1 cellular context compared by ENCODE assay signal in the genomic region with DNA sequence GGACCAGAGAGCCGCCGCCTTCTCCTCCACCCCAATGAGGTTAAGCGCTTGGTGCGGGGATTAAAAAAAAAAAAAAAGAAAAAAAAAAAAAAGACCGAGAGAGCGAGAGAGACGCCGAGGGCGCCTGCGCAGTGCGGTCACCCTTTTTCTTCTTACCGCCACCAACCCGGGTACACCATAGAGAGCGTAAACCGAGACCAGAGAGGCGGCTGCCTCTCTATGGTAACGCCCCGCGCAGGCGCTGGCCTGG.
A peak's percentile ranks its signal among the peaks of the same experiment; 100 is the strongest.
TF ChIP-seq lines count a peak whose summit lies in the region.

A gene (minus strand): TSS at position 61 of the 250 bp plus-strand sequence. CDS start 43,567 bp downstream, outside the sequence.

TF ChIP-seq in HepG2, 621 proteins besides CTCF, POLR2A, EP300 and RAD21 (continued from another document):
- TF ChIP-seq ZNF124 (CRISPR knock-in tag; IDR thresholded peaks at IDR 0.05) (no peak), ZNF337 (CRISPR knock-in tag; IDR thresholded peaks at IDR 0.05; ENCODE audit: borderline replicate concordance, low read depth) (no peak), NFYC (CRISPR knock-in tag; IDR thresholded peaks at IDR 0.05) (no peak), ELF3 (CRISPR knock-in tag; IDR thresholded peaks at IDR 0.05) (no peak), BRCA1 (CRISPR knock-in tag; IDR thresholded peaks at IDR 0.05) (no peak), ZNF724P (CRISPR knock-in tag; IDR thresholded peaks at IDR 0.05; ENCODE audit: borderline replicate concordance) (no peak; the same call in 1 of the 2 replicates), NFIC (IDR thresholded peaks at IDR 0.05; ENCODE audit: low read length) (no peak), HHEX (CRISPR knock-in tag; IDR thresholded peaks at IDR 0.05) (0 out of 2 replicates have a peak, but pooled peaks have one; percentile 13), KMT2A (CRISPR knock-in tag; IDR thresholded peaks at IDR 0.05) (no peak), ZNF160 (CRISPR knock-in tag; IDR thresholded peaks at IDR 0.05) (no peak), CBX5 (CRISPR knock-in tag; IDR thresholded peaks at IDR 0.05; ENCODE audit: borderline replicate concordance) (no peak), ZNF431 (CRISPR knock-in tag; IDR thresholded peaks at IDR 0.05; ENCODE audit: borderline replicate concordance, low read depth) (no peak), MEIS1 (CRISPR knock-in tag; IDR thresholded peaks at IDR 0.05; ENCODE audit: borderline replicate concordance) (no peak), ZNF775 (CRISPR knock-in tag; IDR thresholded peaks at IDR 0.05; ENCODE audit: borderline replicate concordance) (no peak), ZNF577 (CRISPR knock-in tag; IDR thresholded peaks at IDR 0.05; ENCODE audit: borderline replicate concordance, low read depth) (no peak), SALL2 (CRISPR knock-in tag; IDR thresholded peaks at IDR 0.05) (no peak), ARID2 (CRISPR knock-in tag; IDR thresholded peaks at IDR 0.05; ENCODE audit: borderline replicate concordance) (no peak), SAP130 (CRISPR knock-in tag; IDR thresholded peaks at IDR 0.05; ENCODE audit: low read depth) (no peak), NCOA5 (CRISPR knock-in tag; IDR thresholded peaks at IDR 0.05) (no peak), HNF4G (IDR thresholded peaks at IDR 0.05; ENCODE audit: borderline replicate concordance, low read depth, low read length) (no peak), HNF4G (CRISPR knock-in tag; IDR thresholded peaks at IDR 0.05; ENCODE audit: borderline replicate concordance, low read depth) (no peak), IKZF1 (IDR thresholded peaks at IDR 0.05) (no peak), ZNF446 (CRISPR knock-in tag; IDR thresholded peaks at IDR 0.05) (no peak), TRIM24 (CRISPR knock-in tag; IDR thresholded peaks at IDR 0.05) (no peak), RARG (CRISPR knock-in tag; IDR thresholded peaks at IDR 0.05; ENCODE audit: low read depth) (no peak; the same call in 1 of the 2 replicates), HNRNPH1 (optimal IDR thresholded peaks at IDR 0.05; ENCODE audit: low read depth, low read length) (no peak), PTBP1 (IDR thresholded peaks at IDR 0.05; ENCODE audit: low read depth, low read length, poor library complexity, severe bottlenecking) (peak; percentile 17), KLF16 (CRISPR knock-in tag; IDR thresholded peaks at IDR 0.05) (no peak), BRD4 (CRISPR knock-in tag; IDR thresholded peaks at IDR 0.05) (no peak), POLR2G (IDR thresholded peaks at IDR 0.05; ENCODE audit: low read depth, low read length) (no peak)
- TF ChIP-seq, protein P1, sequence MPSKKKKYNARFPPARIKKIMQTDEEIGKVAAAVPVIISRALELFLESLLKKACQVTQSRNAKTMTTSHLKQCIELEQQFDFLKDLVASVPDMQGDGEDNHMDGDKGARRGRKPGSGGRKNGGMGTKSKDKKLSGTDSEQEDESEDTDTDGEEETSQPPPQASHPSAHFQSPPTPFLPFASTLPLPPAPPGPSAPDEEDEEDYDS (CRISPR knock-in tag; IDR thresholded peaks at IDR 0.05) = peak; percentile 73; the same call in 1 of the 2 replicates
- TF ChIP-seq, protein P2, sequence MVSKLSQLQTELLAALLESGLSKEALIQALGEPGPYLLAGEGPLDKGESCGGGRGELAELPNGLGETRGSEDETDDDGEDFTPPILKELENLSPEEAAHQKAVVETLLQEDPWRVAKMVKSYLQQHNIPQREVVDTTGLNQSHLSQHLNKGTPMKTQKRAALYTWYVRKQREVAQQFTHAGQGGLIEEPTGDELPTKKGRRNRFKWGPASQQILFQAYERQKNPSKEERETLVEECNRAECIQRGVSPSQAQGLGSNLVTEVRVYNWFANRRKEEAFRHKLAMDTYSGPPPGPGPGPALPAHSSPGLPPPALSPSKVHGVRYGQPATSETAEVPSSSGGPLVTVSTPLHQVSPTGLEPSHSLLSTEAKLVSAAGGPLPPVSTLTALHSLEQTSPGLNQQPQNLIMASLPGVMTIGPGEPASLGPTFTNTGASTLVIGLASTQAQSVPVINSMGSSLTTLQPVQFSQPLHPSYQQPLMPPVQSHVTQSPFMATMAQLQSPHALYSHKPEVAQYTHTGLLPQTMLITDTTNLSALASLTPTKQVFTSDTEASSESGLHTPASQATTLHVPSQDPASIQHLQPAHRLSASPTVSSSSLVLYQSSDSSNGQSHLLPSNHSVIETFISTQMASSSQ (IDR thresholded peaks at IDR 0.05; ENCODE audit: low read depth) = no peak
- TF ChIP-seq, protein P2 (CRISPR knock-in tag; IDR thresholded peaks at IDR 0.05; ENCODE audit: borderline replicate concordance) = no peak
- TF ChIP-seq, protein P3, sequence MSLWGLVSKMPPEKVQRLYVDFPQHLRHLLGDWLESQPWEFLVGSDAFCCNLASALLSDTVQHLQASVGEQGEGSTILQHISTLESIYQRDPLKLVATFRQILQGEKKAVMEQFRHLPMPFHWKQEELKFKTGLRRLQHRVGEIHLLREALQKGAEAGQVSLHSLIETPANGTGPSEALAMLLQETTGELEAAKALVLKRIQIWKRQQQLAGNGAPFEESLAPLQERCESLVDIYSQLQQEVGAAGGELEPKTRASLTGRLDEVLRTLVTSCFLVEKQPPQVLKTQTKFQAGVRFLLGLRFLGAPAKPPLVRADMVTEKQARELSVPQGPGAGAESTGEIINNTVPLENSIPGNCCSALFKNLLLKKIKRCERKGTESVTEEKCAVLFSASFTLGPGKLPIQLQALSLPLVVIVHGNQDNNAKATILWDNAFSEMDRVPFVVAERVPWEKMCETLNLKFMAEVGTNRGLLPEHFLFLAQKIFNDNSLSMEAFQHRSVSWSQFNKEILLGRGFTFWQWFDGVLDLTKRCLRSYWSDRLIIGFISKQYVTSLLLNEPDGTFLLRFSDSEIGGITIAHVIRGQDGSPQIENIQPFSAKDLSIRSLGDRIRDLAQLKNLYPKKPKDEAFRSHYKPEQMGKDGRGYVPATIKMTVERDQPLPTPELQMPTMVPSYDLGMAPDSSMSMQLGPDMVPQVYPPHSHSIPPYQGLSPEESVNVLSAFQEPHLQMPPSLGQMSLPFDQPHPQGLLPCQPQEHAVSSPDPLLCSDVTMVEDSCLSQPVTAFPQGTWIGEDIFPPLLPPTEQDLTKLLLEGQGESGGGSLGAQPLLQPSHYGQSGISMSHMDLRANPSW (CRISPR knock-in tag; IDR thresholded peaks at IDR 0.05; ENCODE audit: borderline replicate concordance) = no peak
- TF ChIP-seq, protein P4, sequence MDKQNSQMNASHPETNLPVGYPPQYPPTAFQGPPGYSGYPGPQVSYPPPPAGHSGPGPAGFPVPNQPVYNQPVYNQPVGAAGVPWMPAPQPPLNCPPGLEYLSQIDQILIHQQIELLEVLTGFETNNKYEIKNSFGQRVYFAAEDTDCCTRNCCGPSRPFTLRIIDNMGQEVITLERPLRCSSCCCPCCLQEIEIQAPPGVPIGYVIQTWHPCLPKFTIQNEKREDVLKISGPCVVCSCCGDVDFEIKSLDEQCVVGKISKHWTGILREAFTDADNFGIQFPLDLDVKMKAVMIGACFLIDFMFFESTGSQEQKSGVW (CRISPR knock-in tag; IDR thresholded peaks at IDR 0.05; ENCODE audit: borderline replicate concordance) = no peak
- TF ChIP-seq, protein P5, sequence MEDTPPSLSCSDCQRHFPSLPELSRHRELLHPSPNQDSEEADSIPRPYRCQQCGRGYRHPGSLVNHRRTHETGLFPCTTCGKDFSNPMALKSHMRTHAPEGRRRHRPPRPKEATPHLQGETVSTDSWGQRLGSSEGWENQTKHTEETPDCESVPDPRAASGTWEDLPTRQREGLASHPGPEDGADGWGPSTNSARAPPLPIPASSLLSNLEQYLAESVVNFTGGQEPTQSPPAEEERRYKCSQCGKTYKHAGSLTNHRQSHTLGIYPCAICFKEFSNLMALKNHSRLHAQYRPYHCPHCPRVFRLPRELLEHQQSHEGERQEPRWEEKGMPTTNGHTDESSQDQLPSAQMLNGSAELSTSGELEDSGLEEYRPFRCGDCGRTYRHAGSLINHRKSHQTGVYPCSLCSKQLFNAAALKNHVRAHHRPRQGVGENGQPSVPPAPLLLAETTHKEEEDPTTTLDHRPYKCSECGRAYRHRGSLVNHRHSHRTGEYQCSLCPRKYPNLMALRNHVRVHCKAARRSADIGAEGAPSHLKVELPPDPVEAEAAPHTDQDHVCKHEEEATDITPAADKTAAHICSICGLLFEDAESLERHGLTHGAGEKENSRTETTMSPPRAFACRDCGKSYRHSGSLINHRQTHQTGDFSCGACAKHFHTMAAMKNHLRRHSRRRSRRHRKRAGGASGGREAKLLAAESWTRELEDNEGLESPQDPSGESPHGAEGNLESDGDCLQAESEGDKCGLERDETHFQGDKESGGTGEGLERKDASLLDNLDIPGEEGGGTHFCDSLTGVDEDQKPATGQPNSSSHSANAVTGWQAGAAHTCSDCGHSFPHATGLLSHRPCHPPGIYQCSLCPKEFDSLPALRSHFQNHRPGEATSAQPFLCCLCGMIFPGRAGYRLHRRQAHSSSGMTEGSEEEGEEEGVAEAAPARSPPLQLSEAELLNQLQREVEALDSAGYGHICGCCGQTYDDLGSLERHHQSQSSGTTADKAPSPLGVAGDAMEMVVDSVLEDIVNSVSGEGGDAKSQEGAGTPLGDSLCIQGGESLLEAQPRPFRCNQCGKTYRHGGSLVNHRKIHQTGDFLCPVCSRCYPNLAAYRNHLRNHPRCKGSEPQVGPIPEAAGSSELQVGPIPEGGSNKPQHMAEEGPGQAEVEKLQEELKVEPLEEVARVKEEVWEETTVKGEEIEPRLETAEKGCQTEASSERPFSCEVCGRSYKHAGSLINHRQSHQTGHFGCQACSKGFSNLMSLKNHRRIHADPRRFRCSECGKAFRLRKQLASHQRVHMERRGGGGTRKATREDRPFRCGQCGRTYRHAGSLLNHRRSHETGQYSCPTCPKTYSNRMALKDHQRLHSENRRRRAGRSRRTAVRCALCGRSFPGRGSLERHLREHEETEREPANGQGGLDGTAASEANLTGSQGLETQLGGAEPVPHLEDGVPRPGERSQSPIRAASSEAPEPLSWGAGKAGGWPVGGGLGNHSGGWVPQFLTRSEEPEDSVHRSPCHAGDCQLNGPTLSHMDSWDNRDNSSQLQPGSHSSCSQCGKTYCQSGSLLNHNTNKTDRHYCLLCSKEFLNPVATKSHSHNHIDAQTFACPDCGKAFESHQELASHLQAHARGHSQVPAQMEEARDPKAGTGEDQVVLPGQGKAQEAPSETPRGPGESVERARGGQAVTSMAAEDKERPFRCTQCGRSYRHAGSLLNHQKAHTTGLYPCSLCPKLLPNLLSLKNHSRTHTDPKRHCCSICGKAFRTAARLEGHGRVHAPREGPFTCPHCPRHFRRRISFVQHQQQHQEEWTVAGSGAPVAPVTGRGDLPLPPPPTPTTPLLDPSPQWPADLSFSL (CRISPR knock-in tag; IDR thresholded peaks at IDR 0.05) = no peak
- TF ChIP-seq, protein P6, sequence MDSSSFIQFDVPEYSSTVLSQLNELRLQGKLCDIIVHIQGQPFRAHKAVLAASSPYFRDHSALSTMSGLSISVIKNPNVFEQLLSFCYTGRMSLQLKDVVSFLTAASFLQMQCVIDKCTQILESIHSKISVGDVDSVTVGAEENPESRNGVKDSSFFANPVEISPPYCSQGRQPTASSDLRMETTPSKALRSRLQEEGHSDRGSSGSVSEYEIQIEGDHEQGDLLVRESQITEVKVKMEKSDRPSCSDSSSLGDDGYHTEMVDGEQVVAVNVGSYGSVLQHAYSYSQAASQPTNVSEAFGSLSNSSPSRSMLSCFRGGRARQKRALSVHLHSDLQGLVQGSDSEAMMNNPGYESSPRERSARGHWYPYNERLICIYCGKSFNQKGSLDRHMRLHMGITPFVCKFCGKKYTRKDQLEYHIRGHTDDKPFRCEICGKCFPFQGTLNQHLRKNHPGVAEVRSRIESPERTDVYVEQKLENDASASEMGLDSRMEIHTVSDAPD (CRISPR knock-in tag; IDR thresholded peaks at IDR 0.05) = no peak
- TF ChIP-seq, protein P7, sequence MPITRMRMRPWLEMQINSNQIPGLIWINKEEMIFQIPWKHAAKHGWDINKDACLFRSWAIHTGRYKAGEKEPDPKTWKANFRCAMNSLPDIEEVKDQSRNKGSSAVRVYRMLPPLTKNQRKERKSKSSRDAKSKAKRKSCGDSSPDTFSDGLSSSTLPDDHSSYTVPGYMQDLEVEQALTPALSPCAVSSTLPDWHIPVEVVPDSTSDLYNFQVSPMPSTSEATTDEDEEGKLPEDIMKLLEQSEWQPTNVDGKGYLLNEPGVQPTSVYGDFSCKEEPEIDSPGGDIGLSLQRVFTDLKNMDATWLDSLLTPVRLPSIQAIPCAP (CRISPR knock-in tag; IDR thresholded peaks at IDR 0.05; ENCODE audit: low read depth) = no peak
